Comparison of ENCODE assay signal across 1 cellular context in genomic region chr17:40534431-40535189, GRCh38.
TF ChIP-seq lines count a peak whose summit lies in the region.

No MANE protein-coding gene starts in this region.

TF ChIP-seq in IMR-90, 13 proteins besides CTCF, POLR2A, EP300 and RAD21 (continued from another document):
- no peak for TF ChIP-seq CEBPB (IDR thresholded peaks at IDR 0.05; ENCODE audit: low read depth, low read length)
- no peak for TF ChIP-seq RFX5 (IDR thresholded peaks at IDR 0.05; ENCODE audit: low read depth, low read length)
- TF ChIP-seq SMC3 (IDR thresholded peaks at IDR 0.05; ENCODE audit: low read depth, low read length), result no peak
